Comparison of ENCODE assay signal across 11 cellular contexts in genomic region chr6:132819405-132820145, GRCh38. TPM values are rescaled to one million over a fixed set of nuclear protein-coding genes. Genes with fewer than 3 reads are reported as not detected.
DNase-seq lines count a peak whose midpoint lies in the region; ATAC-seq and TF ChIP-seq lines count a peak whose summit lies in the region.
"Had no signal": no experiment of that assay in that cellular context is flagged by ENCODE, and none has a peak within 500 bp of the region (broad histone marks: within the 10 kb centered on the region; RNA-seq: fewer than 3 reads in every experiment).

No MANE protein-coding gene starts in this region.

- H3K27ac Mint-ChIP-seq in CD14-positive monocyte = peak overlapping the region in 4 of 7 donors; percentile 0 to 47 (median 18)

- no peak overlapping the region for H3K4me3 Mint-ChIP-seq in CD14-positive monocyte

- peaks cover 23% of the 10 kb centered on the region for H3K4me1 Mint-ChIP-seq in CD14-positive monocyte

- no peaks in the 10 kb centered on the region for H3K9me2 ChIP-seq in GM23248 (ENCODE audit: insufficient read depth)

- no peak for ATAC-seq in HG03520 (IDR thresholded peaks at IDR 0.05; ENCODE audit: unreplicated experiment)
- ATAC-seq in HG02763 (IDR thresholded peaks at IDR 0.05; ENCODE audit: unreplicated experiment) = no peak
- ATAC-seq: heart right ventricle had no signal

- H3K4me1 ChIP-seq in GM23248 (ENCODE audit: insufficient read depth) = peaks cover 25% of the 10 kb centered on the region

- H3F3A ChIP-seq in GM23248 (ENCODE audit: insufficient read depth) = peaks cover 74% of the 10 kb centered on the region

- TF ChIP-seq CTCF in CD14-positive monocyte (IDR thresholded peaks at IDR 0.05) = no peak
- TF ChIP-seq CTCF in fibroblast of the aortic adventitia (IDR thresholded peaks at IDR 0.05; ENCODE audit: insufficient read depth, low read length) = no peak

- H3K4me2 ChIP-seq in GM23248 (ENCODE audit: unreplicated experiment) = no peak overlapping the region

- H3K9me3 Mint-ChIP-seq in CD14-positive monocyte = no peaks in the 10 kb centered on the region

- peaks cover 28% of the 10 kb centered on the region; the same call in 1 of the 2 replicates for H4K20me1 ChIP-seq in GM23248 (ENCODE audit: insufficient read depth)

- H3K9ac ChIP-seq in GM23248 = peak overlapping the region; percentile 98; the same call in 1 of the 2 replicates

- no peaks in the 10 kb centered on the region for H3K27me3 ChIP-seq in GM23248 (replicated peaks; ENCODE audit: insufficient read depth)
- H3K27me3 ChIP-seq: heart right ventricle, testis had no signal

- peaks cover 0 to 5% (median 0%) of the 10 kb centered on the region in 3 donors for H3K27me3 Mint-ChIP-seq in CD14-positive monocyte (ENCODE audit: low read depth in 3 of 3)

- in situ Hi-C loops in GM23248 (cut with MboI) (loop anchor here (25.0 kb wide), 2 partner anchors 532 to 1093 kb away; no protein-coding TSS in a partner anchor), SK-MEL-5 (cut with HindIII; ENCODE audit: low pct_unique_long_range_greater_than_20kb, low sequenced_read_pairs) (no loop called here)

- DNase-seq in CD14-positive monocyte (ENCODE audit: low spot score) (no peak), GM23248 (peak; percentile 28), SK-MEL-5 (ENCODE audit: low read depth, low spot score) (peak; percentile 37), fibroblast of the aortic adventitia (ENCODE audit: low read depth) (peak; percentile 13), NCI-H128 (lab: John Stamatoyannopoulos, UW; ENCODE audit: unreplicated experiment) (no peak), NCI-H2227 treated with DMSO at 0.1 percent for 48 hours (lab: John Stamatoyannopoulos, UW) (no peak)
- DNase-seq: heart right ventricle, NCI-H526, testis had no signal

- H3K36me3 Mint-ChIP-seq in CD14-positive monocyte = peaks cover 42 to 44% of the 10 kb centered on the region in 2 donors

- intact Hi-C loops in CD14-positive monocyte (cut with micrococcal nuclease) = no loop called here

- WGBS in GM23248 (ENCODE audit: low coverage in 1 of 2, low lambda C conversion rate in 2 of 2, missing lambda C conversion rate in 2 of 2), 2 experiments = 95 to 98% methylated on average over 4 of the region's 4 CpGs

- H3K9me3 ChIP-seq in GM23248 (ENCODE audit: low read depth) = no peaks in the 10 kb centered on the region
- H3K9me3 ChIP-seq: heart right ventricle, testis had no signal

- peaks cover 51% of the 10 kb centered on the region for H3K36me3 ChIP-seq in GM23248 (ENCODE audit: low read depth)

- H3K27ac ChIP-seq in GM23248 = peak overlapping the region; percentile 61
- H3K27ac ChIP-seq: testis had no signal

- H3K4me3 ChIP-seq in GM23248 (no peak overlapping the region), fibroblast of the aortic adventitia (ENCODE audit: low read depth, low read length) (no peak overlapping the region)
- H3K4me3 ChIP-seq: heart right ventricle, testis had no signal

- no peak overlapping the region for H2AFZ ChIP-seq in GM23248

- peaks cover 36% of the 10 kb centered on the region for H3K79me2 ChIP-seq in GM23248 (ENCODE audit: insufficient read depth)

RNA-seq across cellular contexts. Expression of gene RPS12, which starts 5.2 kb away (rescaled TPM):
- polyA plus RNA-seq in CD14-positive monocyte = 100 to 1,000 TPM; 599 to 618 TPM
- 1,194 and 1,449 TPM in 2 replicates for total RNA-seq in GM23248 (2014; rRNA removed; shearing (Covaris generic))
- 469 and 492 TPM in 2 replicates for polyA plus RNA-seq in GM23248 (2016; fragmentation: Nextera tagmentation; extraction: Ambion mirVana)
- 2,464 and 2,714 TPM in 2 replicates for total RNA-seq in SK-MEL-5 (2014; rRNA removed; shearing (Covaris generic))
- 2,494 and 2,756 TPM in 2 replicates for polyA plus RNA-seq in SK-MEL-5 (2015; cell fraction: cytosol; rRNA removed)
- 436 and 447 TPM in 2 replicates for polyA plus RNA-seq in SK-MEL-5 (2015; cell fraction: nucleus; rRNA removed)
- total RNA-seq in fibroblast of the aortic adventitia (ENCODE audit: low replicate concordance) = 735 and 2,091 TPM in 2 replicates

RNA-seq across cellular contexts. Expression of gene SLC18B1, which starts 21.1 kb away (rescaled TPM):
- polyA plus RNA-seq in CD14-positive monocyte = 10 to 100 TPM; 24.8 to 36.6 TPM
- total RNA-seq in GM23248 (2014; rRNA removed; shearing (Covaris generic)) = 3.4 and 4.6 TPM in 2 replicates
- polyA plus RNA-seq in GM23248 (2016; fragmentation: Nextera tagmentation; extraction: Ambion mirVana) = 4.6 and 5.8 TPM in 2 replicates
- total RNA-seq in SK-MEL-5 (2014; rRNA removed; shearing (Covaris generic)) = 47.2 and 54.8 TPM in 2 replicates
- polyA plus RNA-seq in SK-MEL-5 (2015; cell fraction: cytosol; rRNA removed) = 28.7 and 32.4 TPM in 2 replicates
- polyA plus RNA-seq in SK-MEL-5 (2015; cell fraction: nucleus; rRNA removed) = 90.3 and 107 TPM in 2 replicates
- total RNA-seq in fibroblast of the aortic adventitia (ENCODE audit: low replicate concordance) = 6.8 and 17.8 TPM in 2 replicates

Comparison
In these comparisons a context has a peak if more than half of its experiments do, and no peak if none do; other contexts are left out.
1. DNase-seq: peak in GM23248 (single experiment), SK-MEL-5 (single experiment) and fibroblast of the aortic adventitia (single experiment); none in CD14-positive monocyte (single experiment), NCI-H128 (single experiment) and NCI-H2227 treated with DMSO at 0.1 percent for 48 hours (single experiment).